ENCODE assay signal across 1 cellular context in the genomic region with DNA sequence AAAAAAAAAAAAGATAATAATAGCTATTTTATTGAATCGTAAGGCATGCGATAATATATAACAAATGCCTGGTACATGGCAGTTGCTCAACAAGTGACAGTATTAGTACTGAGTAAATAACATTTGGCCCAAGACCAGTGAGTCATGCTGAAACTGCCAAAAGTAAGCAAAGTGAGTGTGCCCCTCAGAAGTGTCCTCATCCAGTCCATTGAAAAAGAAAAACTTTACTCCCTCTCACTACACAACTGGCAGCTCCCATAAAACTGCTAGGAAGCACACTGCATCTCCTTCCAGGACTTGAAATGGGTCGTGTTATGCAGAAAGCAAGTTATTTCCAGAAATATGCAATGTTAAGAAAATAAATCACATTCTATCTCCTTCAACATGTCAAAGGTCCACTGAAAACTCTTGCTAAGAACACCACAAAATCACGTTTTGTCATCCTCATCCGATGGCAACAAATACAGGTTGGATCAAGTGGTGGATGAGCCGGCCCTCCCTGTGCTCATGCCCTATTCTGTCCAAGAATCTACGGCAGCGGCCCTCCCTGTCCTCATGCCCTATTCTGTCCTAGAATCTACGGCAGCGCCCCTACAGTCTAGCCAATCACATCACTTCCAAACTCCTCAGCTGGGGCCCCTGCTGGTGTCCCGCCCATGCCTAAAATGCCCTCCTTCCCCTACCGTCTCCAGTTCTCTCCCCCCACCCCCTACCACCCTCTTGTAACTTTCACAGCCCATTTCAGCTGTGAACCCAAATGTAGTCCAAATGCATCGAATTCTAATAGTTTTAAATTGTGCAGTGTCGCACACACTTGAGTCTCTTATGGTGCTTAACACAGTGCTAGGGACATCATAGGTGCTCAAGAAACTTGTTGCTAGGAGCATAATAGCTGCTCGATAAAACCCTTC.
A peak's percentile ranks its signal among the peaks of the same experiment; 100 is the strongest.
TF ChIP-seq lines count a peak whose summit lies in the region.

No MANE protein-coding gene starts in this region.

TF ChIP-seq in HepG2, 621 proteins besides CTCF, POLR2A, EP300 and RAD21 (continued from another document and continues in another):
- TF ChIP-seq, protein P1, sequence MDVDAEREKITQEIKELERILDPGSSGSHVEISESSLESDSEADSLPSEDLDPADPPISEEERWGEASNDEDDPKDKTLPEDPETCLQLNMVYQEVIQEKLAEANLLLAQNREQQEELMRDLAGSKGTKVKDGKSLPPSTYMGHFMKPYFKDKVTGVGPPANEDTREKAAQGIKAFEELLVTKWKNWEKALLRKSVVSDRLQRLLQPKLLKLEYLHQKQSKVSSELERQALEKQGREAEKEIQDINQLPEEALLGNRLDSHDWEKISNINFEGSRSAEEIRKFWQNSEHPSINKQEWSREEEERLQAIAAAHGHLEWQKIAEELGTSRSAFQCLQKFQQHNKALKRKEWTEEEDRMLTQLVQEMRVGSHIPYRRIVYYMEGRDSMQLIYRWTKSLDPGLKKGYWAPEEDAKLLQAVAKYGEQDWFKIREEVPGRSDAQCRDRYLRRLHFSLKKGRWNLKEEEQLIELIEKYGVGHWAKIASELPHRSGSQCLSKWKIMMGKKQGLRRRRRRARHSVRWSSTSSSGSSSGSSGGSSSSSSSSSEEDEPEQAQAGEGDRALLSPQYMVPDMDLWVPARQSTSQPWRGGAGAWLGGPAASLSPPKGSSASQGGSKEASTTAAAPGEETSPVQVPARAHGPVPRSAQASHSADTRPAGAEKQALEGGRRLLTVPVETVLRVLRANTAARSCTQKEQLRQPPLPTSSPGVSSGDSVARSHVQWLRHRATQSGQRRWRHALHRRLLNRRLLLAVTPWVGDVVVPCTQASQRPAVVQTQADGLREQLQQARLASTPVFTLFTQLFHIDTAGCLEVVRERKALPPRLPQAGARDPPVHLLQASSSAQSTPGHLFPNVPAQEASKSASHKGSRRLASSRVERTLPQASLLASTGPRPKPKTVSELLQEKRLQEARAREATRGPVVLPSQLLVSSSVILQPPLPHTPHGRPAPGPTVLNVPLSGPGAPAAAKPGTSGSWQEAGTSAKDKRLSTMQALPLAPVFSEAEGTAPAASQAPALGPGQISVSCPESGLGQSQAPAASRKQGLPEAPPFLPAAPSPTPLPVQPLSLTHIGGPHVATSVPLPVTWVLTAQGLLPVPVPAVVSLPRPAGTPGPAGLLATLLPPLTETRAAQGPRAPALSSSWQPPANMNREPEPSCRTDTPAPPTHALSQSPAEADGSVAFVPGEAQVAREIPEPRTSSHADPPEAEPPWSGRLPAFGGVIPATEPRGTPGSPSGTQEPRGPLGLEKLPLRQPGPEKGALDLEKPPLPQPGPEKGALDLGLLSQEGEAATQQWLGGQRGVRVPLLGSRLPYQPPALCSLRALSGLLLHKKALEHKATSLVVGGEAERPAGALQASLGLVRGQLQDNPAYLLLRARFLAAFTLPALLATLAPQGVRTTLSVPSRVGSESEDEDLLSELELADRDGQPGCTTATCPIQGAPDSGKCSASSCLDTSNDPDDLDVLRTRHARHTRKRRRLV (CRISPR knock-in tag; IDR thresholded peaks at IDR 0.05), result no peak
- TF ChIP-seq PLRG1 (conservative IDR thresholded peaks at IDR 0.05) (no peak), THYN1 (CRISPR knock-in tag; IDR thresholded peaks at IDR 0.05; ENCODE audit: borderline replicate concordance, low read depth) (no peak), MAFF (IDR thresholded peaks at IDR 0.05; ENCODE audit: low read depth, low read length) (peak; percentile 40; the same call in 1 of the 2 replicates), TGIF2 (CRISPR knock-in tag; IDR thresholded peaks at IDR 0.05) (peak; percentile 74; the same call in 1 of the 2 replicates), ZFX (CRISPR knock-in tag; IDR thresholded peaks at IDR 0.05; ENCODE audit: low read depth) (peak; percentile 14; the same call in 1 of the 2 replicates), NR1H2 (CRISPR knock-in tag; IDR thresholded peaks at IDR 0.05; ENCODE audit: borderline replicate concordance, low read depth) (no peak), TBX3 (IDR thresholded peaks at IDR 0.05; ENCODE audit: borderline replicate concordance) (peak; percentile 70; the same call in 1 of the 2 replicates), NFE2 (CRISPR knock-in tag; IDR thresholded peaks at IDR 0.05) (0 out of 2 replicates have a peak, but pooled peaks have one; percentile 32), JUND (CRISPR knock-in tag; IDR thresholded peaks at IDR 0.05) (peak; percentile 84), SIX4 (CRISPR knock-in tag; IDR thresholded peaks at IDR 0.05) (0 out of 2 replicates have a peak, but pooled peaks have one; percentile 22), CEBPB (IDR thresholded peaks at IDR 0.05; ENCODE audit: borderline replicate concordance, low read depth, low read length) (peak; percentile 92), ZKSCAN1 (IDR thresholded peaks at IDR 0.05; ENCODE audit: low read length) (no peak), GFI1 (CRISPR knock-in tag; IDR thresholded peaks at IDR 0.05; ENCODE audit: borderline replicate concordance) (no peak), NR2F1 (CRISPR knock-in tag; IDR thresholded peaks at IDR 0.05) (0 out of 4 replicates have a peak, but pooled peaks of 1 of the 2 experiments have one; percentile 13), HNF4A (CRISPR knock-in tag; IDR thresholded peaks at IDR 0.05) (peak; percentile 25; the same call in 1 of the 2 replicates), XRCC5 (optimal IDR thresholded peaks at IDR 0.05; ENCODE audit: low read length) (no peak), BCL6 (CRISPR knock-in tag; IDR thresholded peaks at IDR 0.05) (peak; percentile 56), SOX5 (CRISPR knock-in tag; IDR thresholded peaks at IDR 0.05; ENCODE audit: borderline replicate concordance) (peak; percentile 70; the same call in 1 of the 2 replicates), SIX1 (CRISPR knock-in tag; IDR thresholded peaks at IDR 0.05; ENCODE audit: borderline replicate concordance) (peak; percentile 39; the same call in 1 of the 2 replicates), HMG20A (CRISPR knock-in tag; IDR thresholded peaks at IDR 0.05; ENCODE audit: borderline replicate concordance) (peak; percentile 78), ARNT2 (CRISPR knock-in tag; IDR thresholded peaks at IDR 0.05; ENCODE audit: low read depth) (no peak), CREB1 (IDR thresholded peaks at IDR 0.05) (peak; percentile 25; the same call in 1 of the 2 replicates), CREB1 (CRISPR knock-in tag; IDR thresholded peaks at IDR 0.05) (no peak), LCORL (IDR thresholded peaks at IDR 0.05) (peak; percentile 54; the same call in 1 of the 2 replicates), LCORL (CRISPR knock-in tag; IDR thresholded peaks at IDR 0.05) (peak; percentile 92), MED8 (CRISPR knock-in tag; IDR thresholded peaks at IDR 0.05; ENCODE audit: insufficient replicate concordance) (no peak)
- TF ChIP-seq, protein P2, sequence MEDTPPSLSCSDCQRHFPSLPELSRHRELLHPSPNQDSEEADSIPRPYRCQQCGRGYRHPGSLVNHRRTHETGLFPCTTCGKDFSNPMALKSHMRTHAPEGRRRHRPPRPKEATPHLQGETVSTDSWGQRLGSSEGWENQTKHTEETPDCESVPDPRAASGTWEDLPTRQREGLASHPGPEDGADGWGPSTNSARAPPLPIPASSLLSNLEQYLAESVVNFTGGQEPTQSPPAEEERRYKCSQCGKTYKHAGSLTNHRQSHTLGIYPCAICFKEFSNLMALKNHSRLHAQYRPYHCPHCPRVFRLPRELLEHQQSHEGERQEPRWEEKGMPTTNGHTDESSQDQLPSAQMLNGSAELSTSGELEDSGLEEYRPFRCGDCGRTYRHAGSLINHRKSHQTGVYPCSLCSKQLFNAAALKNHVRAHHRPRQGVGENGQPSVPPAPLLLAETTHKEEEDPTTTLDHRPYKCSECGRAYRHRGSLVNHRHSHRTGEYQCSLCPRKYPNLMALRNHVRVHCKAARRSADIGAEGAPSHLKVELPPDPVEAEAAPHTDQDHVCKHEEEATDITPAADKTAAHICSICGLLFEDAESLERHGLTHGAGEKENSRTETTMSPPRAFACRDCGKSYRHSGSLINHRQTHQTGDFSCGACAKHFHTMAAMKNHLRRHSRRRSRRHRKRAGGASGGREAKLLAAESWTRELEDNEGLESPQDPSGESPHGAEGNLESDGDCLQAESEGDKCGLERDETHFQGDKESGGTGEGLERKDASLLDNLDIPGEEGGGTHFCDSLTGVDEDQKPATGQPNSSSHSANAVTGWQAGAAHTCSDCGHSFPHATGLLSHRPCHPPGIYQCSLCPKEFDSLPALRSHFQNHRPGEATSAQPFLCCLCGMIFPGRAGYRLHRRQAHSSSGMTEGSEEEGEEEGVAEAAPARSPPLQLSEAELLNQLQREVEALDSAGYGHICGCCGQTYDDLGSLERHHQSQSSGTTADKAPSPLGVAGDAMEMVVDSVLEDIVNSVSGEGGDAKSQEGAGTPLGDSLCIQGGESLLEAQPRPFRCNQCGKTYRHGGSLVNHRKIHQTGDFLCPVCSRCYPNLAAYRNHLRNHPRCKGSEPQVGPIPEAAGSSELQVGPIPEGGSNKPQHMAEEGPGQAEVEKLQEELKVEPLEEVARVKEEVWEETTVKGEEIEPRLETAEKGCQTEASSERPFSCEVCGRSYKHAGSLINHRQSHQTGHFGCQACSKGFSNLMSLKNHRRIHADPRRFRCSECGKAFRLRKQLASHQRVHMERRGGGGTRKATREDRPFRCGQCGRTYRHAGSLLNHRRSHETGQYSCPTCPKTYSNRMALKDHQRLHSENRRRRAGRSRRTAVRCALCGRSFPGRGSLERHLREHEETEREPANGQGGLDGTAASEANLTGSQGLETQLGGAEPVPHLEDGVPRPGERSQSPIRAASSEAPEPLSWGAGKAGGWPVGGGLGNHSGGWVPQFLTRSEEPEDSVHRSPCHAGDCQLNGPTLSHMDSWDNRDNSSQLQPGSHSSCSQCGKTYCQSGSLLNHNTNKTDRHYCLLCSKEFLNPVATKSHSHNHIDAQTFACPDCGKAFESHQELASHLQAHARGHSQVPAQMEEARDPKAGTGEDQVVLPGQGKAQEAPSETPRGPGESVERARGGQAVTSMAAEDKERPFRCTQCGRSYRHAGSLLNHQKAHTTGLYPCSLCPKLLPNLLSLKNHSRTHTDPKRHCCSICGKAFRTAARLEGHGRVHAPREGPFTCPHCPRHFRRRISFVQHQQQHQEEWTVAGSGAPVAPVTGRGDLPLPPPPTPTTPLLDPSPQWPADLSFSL (CRISPR knock-in tag; IDR thresholded peaks at IDR 0.05), result peak; percentile 49
- TF ChIP-seq, protein P3, sequence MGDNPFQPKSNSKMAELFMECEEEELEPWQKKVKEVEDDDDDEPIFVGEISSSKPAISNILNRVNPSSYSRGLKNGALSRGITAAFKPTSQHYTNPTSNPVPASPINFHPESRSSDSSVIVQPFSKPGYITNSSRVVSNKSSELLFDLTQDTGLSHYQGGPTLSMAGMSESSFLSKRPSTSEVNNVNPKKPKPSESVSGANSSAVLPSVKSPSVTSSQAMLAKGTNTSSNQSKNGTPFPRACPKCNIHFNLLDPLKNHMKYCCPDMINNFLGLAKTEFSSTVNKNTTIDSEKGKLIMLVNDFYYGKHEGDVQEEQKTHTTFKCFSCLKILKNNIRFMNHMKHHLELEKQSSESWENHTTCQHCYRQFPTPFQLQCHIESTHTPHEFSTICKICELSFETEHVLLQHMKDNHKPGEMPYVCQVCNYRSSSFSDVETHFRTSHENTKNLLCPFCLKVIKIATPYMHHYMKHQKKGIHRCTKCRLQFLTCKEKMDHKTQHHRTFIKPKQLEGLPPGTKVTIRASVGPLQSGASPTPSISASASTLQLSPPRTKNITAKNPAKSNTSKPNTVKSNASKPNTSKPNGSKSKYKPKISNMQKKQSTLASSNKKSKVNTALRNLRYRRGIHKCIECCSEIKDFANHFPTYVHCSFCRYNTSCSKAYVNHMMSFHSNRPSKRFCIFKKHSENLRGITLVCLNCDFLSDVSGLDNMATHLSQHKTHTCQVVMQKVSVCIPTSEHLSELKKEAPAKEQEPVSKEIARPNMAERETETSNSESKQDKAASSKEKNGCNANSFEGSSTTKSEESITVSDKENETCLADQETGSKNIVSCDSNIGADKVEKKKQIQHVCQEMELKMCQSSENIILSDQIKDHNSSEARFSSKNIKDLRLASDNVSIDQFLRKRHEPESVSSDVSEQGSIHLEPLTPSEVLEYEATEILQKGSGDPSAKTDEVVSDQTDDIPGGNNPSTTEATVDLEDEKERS (CRISPR knock-in tag; IDR thresholded peaks at IDR 0.05), result no peak
- TF ChIP-seq, protein P4, sequence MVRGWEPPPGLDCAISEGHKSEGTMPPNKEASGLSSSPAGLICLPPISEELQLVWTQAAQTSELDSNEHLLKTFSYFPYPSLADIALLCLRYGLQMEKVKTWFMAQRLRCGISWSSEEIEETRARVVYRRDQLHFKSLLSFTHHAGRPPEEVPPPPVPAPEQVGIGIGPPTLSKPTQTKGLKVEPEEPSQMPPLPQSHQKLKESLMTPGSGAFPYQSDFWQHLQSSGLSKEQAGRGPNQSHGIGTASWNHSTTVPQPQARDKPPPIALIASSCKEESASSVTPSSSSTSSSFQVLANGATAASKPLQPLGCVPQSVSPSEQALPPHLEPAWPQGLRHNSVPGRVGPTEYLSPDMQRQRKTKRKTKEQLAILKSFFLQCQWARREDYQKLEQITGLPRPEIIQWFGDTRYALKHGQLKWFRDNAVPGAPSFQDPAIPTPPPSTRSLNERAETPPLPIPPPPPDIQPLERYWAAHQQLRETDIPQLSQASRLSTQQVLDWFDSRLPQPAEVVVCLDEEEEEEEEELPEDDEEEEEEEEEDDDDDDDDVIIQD (CRISPR knock-in tag; IDR thresholded peaks at IDR 0.05; ENCODE audit: low read depth), result peak; percentile 26; the same call in 1 of the 2 replicates
- TF ChIP-seq, protein P5, sequence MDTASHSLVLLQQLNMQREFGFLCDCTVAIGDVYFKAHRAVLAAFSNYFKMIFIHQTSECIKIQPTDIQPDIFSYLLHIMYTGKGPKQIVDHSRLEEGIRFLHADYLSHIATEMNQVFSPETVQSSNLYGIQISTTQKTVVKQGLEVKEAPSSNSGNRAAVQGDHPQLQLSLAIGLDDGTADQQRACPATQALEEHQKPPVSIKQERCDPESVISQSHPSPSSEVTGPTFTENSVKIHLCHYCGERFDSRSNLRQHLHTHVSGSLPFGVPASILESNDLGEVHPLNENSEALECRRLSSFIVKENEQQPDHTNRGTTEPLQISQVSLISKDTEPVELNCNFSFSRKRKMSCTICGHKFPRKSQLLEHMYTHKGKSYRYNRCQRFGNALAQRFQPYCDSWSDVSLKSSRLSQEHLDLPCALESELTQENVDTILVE (CRISPR knock-in tag; IDR thresholded peaks at IDR 0.05), result peak; percentile 61; the same call in 1 of the 2 replicates
- TF ChIP-seq, protein P6, sequence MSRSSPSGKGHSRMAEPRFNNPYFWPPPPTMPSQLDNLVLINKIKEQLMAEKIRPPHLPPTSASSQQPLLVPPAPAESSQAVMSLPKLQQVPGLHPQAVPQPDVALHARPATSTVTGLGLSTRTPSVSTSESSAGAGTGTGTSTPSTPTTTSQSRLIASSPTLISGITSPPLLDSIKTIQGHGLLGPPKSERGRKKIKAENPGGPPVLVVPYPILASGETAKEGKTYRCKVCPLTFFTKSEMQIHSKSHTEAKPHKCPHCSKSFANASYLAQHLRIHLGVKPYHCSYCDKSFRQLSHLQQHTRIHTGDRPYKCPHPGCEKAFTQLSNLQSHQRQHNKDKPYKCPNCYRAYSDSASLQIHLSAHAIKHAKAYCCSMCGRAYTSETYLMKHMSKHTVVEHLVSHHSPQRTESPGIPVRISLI (CRISPR knock-in tag; IDR thresholded peaks at IDR 0.05; ENCODE audit: borderline replicate concordance), result no peak
